ENCODE assay signal across 17 cellular contexts in the genomic region with DNA sequence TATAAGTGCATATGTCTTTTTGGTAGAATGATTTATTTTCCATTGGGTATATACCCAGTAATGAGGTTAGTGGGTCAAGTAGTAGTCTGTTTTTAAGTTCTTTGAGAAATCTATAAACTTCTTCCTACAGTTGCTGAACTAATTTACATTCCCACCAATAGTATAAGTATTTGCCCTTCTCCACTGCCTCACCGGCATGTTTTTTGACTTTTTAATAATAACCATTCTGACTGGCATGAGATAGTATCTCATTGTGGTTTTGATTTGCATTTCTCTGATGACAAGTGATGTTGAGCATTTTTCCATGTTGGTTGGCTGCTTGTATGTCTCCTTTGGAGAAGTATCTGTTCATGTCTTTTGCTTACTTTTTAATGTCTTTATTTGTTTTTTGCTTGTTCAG.
"Had no signal": no experiment of that assay in that cellular context is flagged by ENCODE, and none has a peak within 500 bp of the region (broad histone marks: within the 10 kb centered on the region; RNA-seq: fewer than 3 reads in every experiment).

No MANE protein-coding gene starts in this region.

- H3K27ac Mint-ChIP-seq: nephron, progenitor cell of endocrine pancreas had no signal

- H3K27me3 Mint-ChIP-seq: progenitor cell of endocrine pancreas had no signal

- DNase-seq: effector memory CD4-positive, alpha-beta T cell; heart left ventricle; hippocampal formation; left colon; left ventricle myocardium superior; mesenchymal stem cell; midbrain; occipital lobe; pancreas; right cardiac atrium; stimulated activated CD4-positive, alpha-beta T cell treated with anti-CD3 and anti-CD28 coated beads, Interleukin-2, amount 100 ng/mL, for 48 hours; stomach; substantia nigra; transverse colon had no signal

- H3K4me3 Mint-ChIP-seq: nephron had no signal

- ATAC-seq: esophagus mucosa, heart left ventricle, left colon, left ventricle myocardium superior, pancreas, right cardiac atrium had no signal
